ENCODE assay signal across 1 cellular context in the genomic region with DNA sequence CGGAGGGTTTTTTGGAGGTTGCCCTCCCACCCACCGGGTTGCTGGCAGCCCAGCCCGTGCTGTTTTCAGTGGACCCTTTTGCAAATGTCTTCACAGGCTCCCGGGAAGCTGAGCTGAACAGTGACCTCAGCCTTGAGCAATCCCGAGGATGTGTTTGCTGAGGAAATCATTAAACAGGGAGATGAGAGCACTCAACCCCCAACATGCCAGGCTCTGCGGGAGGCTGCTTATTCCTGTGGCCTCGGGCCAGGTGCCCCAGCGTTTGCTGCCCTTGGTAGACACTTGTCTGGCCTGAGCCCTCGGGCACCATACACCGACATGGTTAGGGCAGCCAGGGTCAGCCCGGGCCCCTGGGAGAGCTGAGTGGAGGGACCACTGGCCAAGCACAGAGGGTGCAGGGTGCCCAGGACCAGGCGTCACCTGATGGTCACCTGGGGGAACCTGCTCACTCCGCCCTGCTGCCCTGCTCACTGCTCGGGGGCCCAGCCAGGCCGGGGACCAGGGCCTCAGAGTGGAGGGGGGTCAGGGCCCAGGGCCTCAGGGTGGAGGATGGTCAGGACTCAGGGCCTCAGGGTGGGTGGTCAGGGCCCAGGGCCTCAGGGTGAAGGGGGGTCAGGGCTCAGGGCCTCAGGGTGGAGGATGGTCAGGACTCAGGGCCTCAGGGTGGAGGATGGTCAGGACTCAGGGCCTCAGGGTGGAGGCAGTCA.
A peak's percentile ranks its signal among the peaks of the same experiment; 100 is the strongest.
TF ChIP-seq lines count a peak whose summit lies in the region.

No MANE protein-coding gene starts in this region.

TF ChIP-seq in HepG2, 621 proteins besides CTCF, POLR2A, EP300 and RAD21 (continued from another document and continues in another):
- TF ChIP-seq, protein P1, sequence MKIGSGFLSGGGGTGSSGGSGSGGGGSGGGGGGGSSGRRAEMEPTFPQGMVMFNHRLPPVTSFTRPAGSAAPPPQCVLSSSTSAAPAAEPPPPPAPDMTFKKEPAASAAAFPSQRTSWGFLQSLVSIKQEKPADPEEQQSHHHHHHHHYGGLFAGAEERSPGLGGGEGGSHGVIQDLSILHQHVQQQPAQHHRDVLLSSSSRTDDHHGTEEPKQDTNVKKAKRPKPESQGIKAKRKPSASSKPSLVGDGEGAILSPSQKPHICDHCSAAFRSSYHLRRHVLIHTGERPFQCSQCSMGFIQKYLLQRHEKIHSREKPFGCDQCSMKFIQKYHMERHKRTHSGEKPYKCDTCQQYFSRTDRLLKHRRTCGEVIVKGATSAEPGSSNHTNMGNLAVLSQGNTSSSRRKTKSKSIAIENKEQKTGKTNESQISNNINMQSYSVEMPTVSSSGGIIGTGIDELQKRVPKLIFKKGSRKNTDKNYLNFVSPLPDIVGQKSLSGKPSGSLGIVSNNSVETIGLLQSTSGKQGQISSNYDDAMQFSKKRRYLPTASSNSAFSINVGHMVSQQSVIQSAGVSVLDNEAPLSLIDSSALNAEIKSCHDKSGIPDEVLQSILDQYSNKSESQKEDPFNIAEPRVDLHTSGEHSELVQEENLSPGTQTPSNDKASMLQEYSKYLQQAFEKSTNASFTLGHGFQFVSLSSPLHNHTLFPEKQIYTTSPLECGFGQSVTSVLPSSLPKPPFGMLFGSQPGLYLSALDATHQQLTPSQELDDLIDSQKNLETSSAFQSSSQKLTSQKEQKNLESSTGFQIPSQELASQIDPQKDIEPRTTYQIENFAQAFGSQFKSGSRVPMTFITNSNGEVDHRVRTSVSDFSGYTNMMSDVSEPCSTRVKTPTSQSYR (CRISPR knock-in tag; IDR thresholded peaks at IDR 0.05; ENCODE audit: borderline replicate concordance): peak; percentile 90
- no peak for TF ChIP-seq ZNF547 (CRISPR knock-in tag; IDR thresholded peaks at IDR 0.05)
- no peak for TF ChIP-seq SP140L (CRISPR knock-in tag; IDR thresholded peaks at IDR 0.05; ENCODE audit: borderline replicate concordance)
- no peak for TF ChIP-seq ZNF207 (IDR thresholded peaks at IDR 0.05; ENCODE audit: borderline replicate concordance)
- 0 out of 2 replicates have a peak, but pooled peaks have one; percentile 38 for TF ChIP-seq CBFB (CRISPR knock-in tag; IDR thresholded peaks at IDR 0.05)
- TF ChIP-seq TOPORS (CRISPR knock-in tag; IDR thresholded peaks at IDR 0.05): no peak
- no peak for TF ChIP-seq STAT5B (CRISPR knock-in tag; IDR thresholded peaks at IDR 0.05)
- TF ChIP-seq, protein P2, sequence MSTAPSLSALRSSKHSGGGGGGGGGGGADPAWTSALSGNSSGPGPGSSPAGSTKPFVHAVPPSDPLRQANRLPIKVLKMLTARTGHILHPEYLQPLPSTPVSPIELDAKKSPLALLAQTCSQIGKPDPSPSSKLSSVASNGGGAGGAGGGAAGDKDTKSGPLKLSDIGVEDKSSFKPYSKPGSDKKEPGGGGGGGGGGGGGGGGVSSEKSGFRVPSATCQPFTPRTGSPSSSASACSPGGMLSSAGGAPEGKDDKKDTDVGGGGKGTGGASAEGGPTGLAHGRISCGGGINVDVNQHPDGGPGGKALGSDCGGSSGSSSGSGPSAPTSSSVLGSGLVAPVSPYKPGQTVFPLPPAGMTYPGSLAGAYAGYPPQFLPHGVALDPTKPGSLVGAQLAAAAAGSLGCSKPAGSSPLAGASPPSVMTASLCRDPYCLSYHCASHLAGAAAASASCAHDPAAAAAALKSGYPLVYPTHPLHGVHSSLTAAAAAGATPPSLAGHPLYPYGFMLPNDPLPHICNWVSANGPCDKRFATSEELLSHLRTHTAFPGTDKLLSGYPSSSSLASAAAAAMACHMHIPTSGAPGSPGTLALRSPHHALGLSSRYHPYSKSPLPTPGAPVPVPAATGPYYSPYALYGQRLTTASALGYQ (CRISPR knock-in tag; IDR thresholded peaks at IDR 0.05): no peak
- TF ChIP-seq, protein P3, sequence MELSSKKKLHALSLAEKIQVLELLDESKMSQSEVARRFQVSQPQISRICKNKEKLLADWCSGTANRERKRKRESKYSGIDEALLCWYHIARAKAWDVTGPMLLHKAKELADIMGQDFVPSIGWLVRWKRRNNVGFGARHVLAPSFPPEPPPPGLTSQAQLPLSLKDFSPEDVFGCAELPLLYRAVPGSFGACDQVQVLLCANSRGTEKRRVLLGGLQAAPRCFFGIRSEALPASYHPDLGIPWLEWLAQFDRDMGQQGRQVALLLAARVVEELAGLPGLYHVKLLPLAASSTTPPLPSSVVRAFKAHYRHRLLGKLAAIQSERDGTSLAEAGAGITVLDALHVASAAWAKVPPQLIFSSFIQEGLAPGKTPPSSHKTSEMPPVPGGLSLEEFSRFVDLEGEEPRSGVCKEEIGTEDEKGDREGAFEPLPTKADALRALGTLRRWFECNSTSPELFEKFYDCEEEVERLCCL (CRISPR knock-in tag; IDR thresholded peaks at IDR 0.05; ENCODE audit: borderline replicate concordance): no peak; the same call in 1 of the 2 replicates
- peak; percentile 72 for TF ChIP-seq ZFX (CRISPR knock-in tag; IDR thresholded peaks at IDR 0.05; ENCODE audit: low read depth)
- no peak for TF ChIP-seq YEATS2 (CRISPR knock-in tag; IDR thresholded peaks at IDR 0.05; ENCODE audit: borderline replicate concordance)
- TF ChIP-seq, protein P4, sequence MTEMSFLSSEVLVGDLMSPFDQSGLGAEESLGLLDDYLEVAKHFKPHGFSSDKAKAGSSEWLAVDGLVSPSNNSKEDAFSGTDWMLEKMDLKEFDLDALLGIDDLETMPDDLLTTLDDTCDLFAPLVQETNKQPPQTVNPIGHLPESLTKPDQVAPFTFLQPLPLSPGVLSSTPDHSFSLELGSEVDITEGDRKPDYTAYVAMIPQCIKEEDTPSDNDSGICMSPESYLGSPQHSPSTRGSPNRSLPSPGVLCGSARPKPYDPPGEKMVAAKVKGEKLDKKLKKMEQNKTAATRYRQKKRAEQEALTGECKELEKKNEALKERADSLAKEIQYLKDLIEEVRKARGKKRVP (CRISPR knock-in tag; IDR thresholded peaks at IDR 0.05): no peak
- no peak for TF ChIP-seq BRD4 (CRISPR knock-in tag; IDR thresholded peaks at IDR 0.05)
- TF ChIP-seq, protein P5, sequence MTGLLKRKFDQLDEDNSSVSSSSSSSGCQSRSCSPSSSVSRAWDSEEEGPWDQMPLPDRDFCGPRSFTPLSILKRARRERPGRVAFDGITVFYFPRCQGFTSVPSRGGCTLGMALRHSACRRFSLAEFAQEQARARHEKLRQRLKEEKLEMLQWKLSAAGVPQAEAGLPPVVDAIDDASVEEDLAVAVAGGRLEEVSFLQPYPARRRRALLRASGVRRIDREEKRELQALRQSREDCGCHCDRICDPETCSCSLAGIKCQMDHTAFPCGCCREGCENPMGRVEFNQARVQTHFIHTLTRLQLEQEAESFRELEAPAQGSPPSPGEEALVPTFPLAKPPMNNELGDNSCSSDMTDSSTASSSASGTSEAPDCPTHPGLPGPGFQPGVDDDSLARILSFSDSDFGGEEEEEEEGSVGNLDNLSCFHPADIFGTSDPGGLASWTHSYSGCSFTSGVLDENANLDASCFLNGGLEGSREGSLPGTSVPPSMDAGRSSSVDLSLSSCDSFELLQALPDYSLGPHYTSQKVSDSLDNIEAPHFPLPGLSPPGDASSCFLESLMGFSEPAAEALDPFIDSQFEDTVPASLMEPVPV (CRISPR knock-in tag; IDR thresholded peaks at IDR 0.05): no peak
- no peak for TF ChIP-seq MYNN (CRISPR knock-in tag; IDR thresholded peaks at IDR 0.05; ENCODE audit: low read depth)
- TF ChIP-seq, protein P6, sequence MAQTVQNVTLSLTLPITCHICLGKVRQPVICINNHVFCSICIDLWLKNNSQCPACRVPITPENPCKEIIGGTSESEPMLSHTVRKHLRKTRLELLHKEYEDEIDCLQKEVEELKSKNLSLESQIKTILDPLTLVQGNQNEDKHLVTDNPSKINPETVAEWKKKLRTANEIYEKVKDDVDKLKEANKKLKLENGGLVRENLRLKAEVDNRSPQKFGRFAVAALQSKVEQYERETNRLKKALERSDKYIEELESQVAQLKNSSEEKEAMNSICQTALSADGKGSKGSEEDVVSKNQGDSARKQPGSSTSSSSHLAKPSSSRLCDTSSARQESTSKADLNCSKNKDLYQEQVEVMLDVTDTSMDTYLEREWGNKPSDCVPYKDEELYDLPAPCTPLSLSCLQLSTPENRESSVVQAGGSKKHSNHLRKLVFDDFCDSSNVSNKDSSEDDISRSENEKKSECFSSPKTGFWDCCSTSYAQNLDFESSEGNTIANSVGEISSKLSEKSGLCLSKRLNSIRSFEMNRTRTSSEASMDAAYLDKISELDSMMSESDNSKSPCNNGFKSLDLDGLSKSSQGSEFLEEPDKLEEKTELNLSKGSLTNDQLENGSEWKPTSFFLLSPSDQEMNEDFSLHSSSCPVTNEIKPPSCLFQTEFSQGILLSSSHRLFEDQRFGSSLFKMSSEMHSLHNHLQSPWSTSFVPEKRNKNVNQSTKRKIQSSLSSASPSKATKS (CRISPR knock-in tag; IDR thresholded peaks at IDR 0.05): no peak
- TF ChIP-seq HNRNPUL1 (IDR thresholded peaks at IDR 0.05; ENCODE audit: low read depth, low read length): no peak
- TF ChIP-seq HNRNPLL (IDR thresholded peaks at IDR 0.05; ENCODE audit: low read depth, low read length, poor library complexity, severe bottlenecking): peak; percentile 21
- no peak for TF ChIP-seq ZNF598 (CRISPR knock-in tag; IDR thresholded peaks at IDR 0.05; ENCODE audit: borderline replicate concordance)
- TF ChIP-seq ZNF44 (CRISPR knock-in tag; IDR thresholded peaks at IDR 0.05): no peak
- TF ChIP-seq AGO2 (optimal IDR thresholded peaks at IDR 0.05; ENCODE audit: low read depth, low read length): peak; percentile 22
- TF ChIP-seq TBX2 (CRISPR knock-in tag; IDR thresholded peaks at IDR 0.05; ENCODE audit: borderline replicate concordance): peak; percentile 82
- no peak for TF ChIP-seq TEAD2 (CRISPR knock-in tag; IDR thresholded peaks at IDR 0.05)
- peak; percentile 48; the same call in 1 of the 2 replicates for TF ChIP-seq ZNF205 (CRISPR knock-in tag; IDR thresholded peaks at IDR 0.05)
- TF ChIP-seq ZNF569 (CRISPR knock-in tag; IDR thresholded peaks at IDR 0.05; ENCODE audit: borderline replicate concordance): no peak
- TF ChIP-seq ZNF234 (CRISPR knock-in tag; conservative IDR thresholded peaks at IDR 0.05): no peak
- TF ChIP-seq, protein P7, sequence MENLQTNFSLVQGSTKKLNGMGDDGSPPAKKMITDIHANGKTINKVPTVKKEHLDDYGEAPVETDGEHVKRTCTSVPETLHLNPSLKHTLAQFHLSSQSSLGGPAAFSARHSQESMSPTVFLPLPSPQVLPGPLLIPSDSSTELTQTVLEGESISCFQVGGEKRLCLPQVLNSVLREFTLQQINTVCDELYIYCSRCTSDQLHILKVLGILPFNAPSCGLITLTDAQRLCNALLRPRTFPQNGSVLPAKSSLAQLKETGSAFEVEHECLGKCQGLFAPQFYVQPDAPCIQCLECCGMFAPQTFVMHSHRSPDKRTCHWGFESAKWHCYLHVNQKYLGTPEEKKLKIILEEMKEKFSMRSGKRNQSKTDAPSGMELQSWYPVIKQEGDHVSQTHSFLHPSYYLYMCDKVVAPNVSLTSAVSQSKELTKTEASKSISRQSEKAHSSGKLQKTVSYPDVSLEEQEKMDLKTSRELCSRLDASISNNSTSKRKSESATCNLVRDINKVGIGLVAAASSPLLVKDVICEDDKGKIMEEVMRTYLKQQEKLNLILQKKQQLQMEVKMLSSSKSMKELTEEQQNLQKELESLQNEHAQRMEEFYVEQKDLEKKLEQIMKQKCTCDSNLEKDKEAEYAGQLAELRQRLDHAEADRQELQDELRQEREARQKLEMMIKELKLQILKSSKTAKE (CRISPR knock-in tag; IDR thresholded peaks at IDR 0.05; ENCODE audit: borderline replicate concordance): no peak
- TF ChIP-seq ZSCAN25 (CRISPR knock-in tag; IDR thresholded peaks at IDR 0.05): no peak; the same call in 1 of the 2 replicates
- peak; percentile 60 for TF ChIP-seq KDM2A (CRISPR knock-in tag; IDR thresholded peaks at IDR 0.05; ENCODE audit: borderline replicate concordance, low read depth)
- peak; percentile 72 for TF ChIP-seq RXRB (CRISPR knock-in tag; IDR thresholded peaks at IDR 0.05; ENCODE audit: borderline replicate concordance)
- no peak for TF ChIP-seq ZNF530 (CRISPR knock-in tag; IDR thresholded peaks at IDR 0.05; ENCODE audit: low read depth)
- TF ChIP-seq CBX2 (IDR thresholded peaks at IDR 0.05; ENCODE audit: low read depth, low read length): no peak
- TF ChIP-seq CBX2 (CRISPR knock-in tag; IDR thresholded peaks at IDR 0.05; ENCODE audit: low read depth): no peak
- TF ChIP-seq, protein P8, sequence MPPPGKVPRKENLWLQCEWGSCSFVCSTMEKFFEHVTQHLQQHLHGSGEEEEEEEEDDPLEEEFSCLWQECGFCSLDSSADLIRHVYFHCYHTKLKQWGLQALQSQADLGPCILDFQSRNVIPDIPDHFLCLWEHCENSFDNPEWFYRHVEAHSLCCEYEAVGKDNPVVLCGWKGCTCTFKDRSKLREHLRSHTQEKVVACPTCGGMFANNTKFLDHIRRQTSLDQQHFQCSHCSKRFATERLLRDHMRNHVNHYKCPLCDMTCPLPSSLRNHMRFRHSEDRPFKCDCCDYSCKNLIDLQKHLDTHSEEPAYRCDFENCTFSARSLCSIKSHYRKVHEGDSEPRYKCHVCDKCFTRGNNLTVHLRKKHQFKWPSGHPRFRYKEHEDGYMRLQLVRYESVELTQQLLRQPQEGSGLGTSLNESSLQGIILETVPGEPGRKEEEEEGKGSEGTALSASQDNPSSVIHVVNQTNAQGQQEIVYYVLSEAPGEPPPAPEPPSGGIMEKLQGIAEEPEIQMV (CRISPR knock-in tag; IDR thresholded peaks at IDR 0.05; ENCODE audit: low read depth): no peak
- TF ChIP-seq WIZ (CRISPR knock-in tag; IDR thresholded peaks at IDR 0.05): no peak
- no peak for TF ChIP-seq ZNF282 (IDR thresholded peaks at IDR 0.05; ENCODE audit: partially characterized antibody)
- no peak for TF ChIP-seq ZNF256 (CRISPR knock-in tag; conservative IDR thresholded peaks at IDR 0.05)
- no peak for TF ChIP-seq ATF1 (CRISPR knock-in tag; IDR thresholded peaks at IDR 0.05)
- no peak for TF ChIP-seq SATB2 (CRISPR knock-in tag; IDR thresholded peaks at IDR 0.05)
- TF ChIP-seq ZNF709 (CRISPR knock-in tag; IDR thresholded peaks at IDR 0.05): no peak
- peak; percentile 32; the same call in 1 of the 2 replicates for TF ChIP-seq ZNF263 (CRISPR knock-in tag; IDR thresholded peaks at IDR 0.05)
- no peak for TF ChIP-seq SOX13 (IDR thresholded peaks at IDR 0.05)
- peak in 1 of 2 experiments; percentile 65; a peak in 2 of 4 replicates for TF ChIP-seq SOX13 (CRISPR knock-in tag; conservative IDR thresholded peaks at IDR 0.05 in 1 of 2, IDR thresholded peaks at IDR 0.05 in 1 of 2)
- TF ChIP-seq HOXA7 (CRISPR knock-in tag; IDR thresholded peaks at IDR 0.05): no peak
- TF ChIP-seq, protein P9, sequence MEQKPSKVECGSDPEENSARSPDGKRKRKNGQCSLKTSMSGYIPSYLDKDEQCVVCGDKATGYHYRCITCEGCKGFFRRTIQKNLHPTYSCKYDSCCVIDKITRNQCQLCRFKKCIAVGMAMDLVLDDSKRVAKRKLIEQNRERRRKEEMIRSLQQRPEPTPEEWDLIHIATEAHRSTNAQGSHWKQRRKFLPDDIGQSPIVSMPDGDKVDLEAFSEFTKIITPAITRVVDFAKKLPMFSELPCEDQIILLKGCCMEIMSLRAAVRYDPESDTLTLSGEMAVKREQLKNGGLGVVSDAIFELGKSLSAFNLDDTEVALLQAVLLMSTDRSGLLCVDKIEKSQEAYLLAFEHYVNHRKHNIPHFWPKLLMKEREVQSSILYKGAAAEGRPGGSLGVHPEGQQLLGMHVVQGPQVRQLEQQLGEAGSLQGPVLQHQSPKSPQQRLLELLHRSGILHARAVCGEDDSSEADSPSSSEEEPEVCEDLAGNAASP (CRISPR knock-in tag; IDR thresholded peaks at IDR 0.05; ENCODE audit: borderline replicate concordance): peak; percentile 61; the same call in 1 of the 2 replicates
- no peak for TF ChIP-seq ZNF678 (CRISPR knock-in tag; IDR thresholded peaks at IDR 0.05)
- no peak for TF ChIP-seq ZNF720 (CRISPR knock-in tag; IDR thresholded peaks at IDR 0.05)
- no peak for TF ChIP-seq HOXA9 (CRISPR knock-in tag; IDR thresholded peaks at IDR 0.05; ENCODE audit: borderline replicate concordance)
- no peak for TF ChIP-seq BHLHE40 (IDR thresholded peaks at IDR 0.05; ENCODE audit: low read length)
- TF ChIP-seq ZNF264 (CRISPR knock-in tag; IDR thresholded peaks at IDR 0.05): peak; percentile 51; the same call in 1 of the 2 replicates
